10 cellular contexts compared by ENCODE assay signal in genomic region chr5:132446621-132447020, GRCh38. TPM values are rescaled to one million over a fixed set of nuclear protein-coding genes. Genes with fewer than 3 reads are reported as not detected.
DNase-seq lines count a peak whose midpoint lies in the region; ATAC-seq, FAIRE-seq and TF ChIP-seq lines count a peak whose summit lies in the region.
"Had no signal": no experiment of that assay in that cellular context is flagged by ENCODE, and none has a peak within 500 bp of the region (broad histone marks: within the 10 kb centered on the region; RNA-seq: fewer than 3 reads in every experiment).

No MANE protein-coding gene starts in this region.

- H3K4me1 ChIP-seq in esophagus (ENCODE audit: control insufficient read depth in 2 of 2, insufficient read depth in 2 of 2, low read length in 1 of 2) (peaks cover 6 to 23% of the 10 kb centered on the region in 2 donors), GM23338 (ENCODE audit: insufficient read depth) (peaks cover 21% of the 10 kb centered on the region)

- FAIRE-seq in D721Med (lab: Jason Lieb, UNC) = no peak
- FAIRE-seq: keratinocyte had no signal

- H3K36me3 Mint-ChIP-seq in WTC11 = peaks cover 6% of the 10 kb centered on the region; the same call in 1 of the 2 replicates
- H3K36me3 Mint-ChIP-seq in GM23338 (ENCODE audit: low read depth) = peaks cover 10% of the 10 kb centered on the region

- H3K27me3 ChIP-seq in esophagus (ENCODE audit: control insufficient read depth in 1 of 2, insufficient read depth in 2 of 2, low read length in 2 of 2) (no peaks in the 10 kb centered on the region), GM23338 (ENCODE audit: insufficient read depth) (no peaks in the 10 kb centered on the region)
- H3K27me3 ChIP-seq: SJCRH30 had no signal

- no peak overlapping the region for H2AFZ ChIP-seq in GM23338

- DNase-seq in AG09309 (ENCODE audit: low read depth) (peak; percentile 66), NCI-H2029 treated with DMSO at 0.1 percent for 48 hours (lab: John Stamatoyannopoulos, UW) (peak; percentile 38), myocyte (ENCODE audit: low read depth) (peak; percentile 76), WTC11 (ENCODE audit: low spot score) (no peak), GM23338 (ENCODE audit: low spot score) (no peak), D721Med (ENCODE audit: insufficient read length, low spot score) (no peak)
- DNase-seq in stimulated activated CD4-positive, alpha-beta T cell treated with anti-CD3 and anti-CD28 coated beads, Interleukin-4, amount 100 ng/mL, for 24 hours = no peak

- TF ChIP-seq CTCF in AG09309 (IDR thresholded peaks at IDR 0.05; ENCODE audit: control insufficient read depth, insufficient read depth, low read depth, low read length, missing control alignments) (no peak), WTC11 (IDR thresholded peaks at IDR 0.05) (no peak), GM23338 (conservative IDR thresholded peaks at IDR 0.05; ENCODE audit: low read depth in 2 of 2) (no peak), D721Med (IDR thresholded peaks at IDR 0.05; ENCODE audit: insufficient read depth, missing control alignments) (no peak)

- H3K9me3 Mint-ChIP-seq in WTC11 (peaks cover 10% of the 10 kb centered on the region), GM23338 (peaks cover 10% of the 10 kb centered on the region)

- H3K27ac Mint-ChIP-seq in WTC11 (no peak overlapping the region), GM23338 (no peak overlapping the region)

- peak overlapping the region; percentile 47 to 59 for H3K27ac ChIP-seq in esophagus (ENCODE audit: low read depth in 2 of 2, low read length in 1 of 2)
- no peak overlapping the region for H3K27ac ChIP-seq in GM23338 (ENCODE audit: low read depth)
- H3K27ac ChIP-seq: SJCRH30 had no signal

- H3K4me1 Mint-ChIP-seq in WTC11 = peaks cover 36% of the 10 kb centered on the region
- peaks cover 34% of the 10 kb centered on the region for H3K4me1 Mint-ChIP-seq in GM23338

- no peaks in the 10 kb centered on the region for H3K36me3 ChIP-seq in esophagus (ENCODE audit: control insufficient read depth in 2 of 2, insufficient read depth in 2 of 2, low read length in 1 of 2)
- no peaks in the 10 kb centered on the region for H3K36me3 ChIP-seq in GM23338 (ENCODE audit: insufficient read depth)
- H3K36me3 ChIP-seq: SJCRH30 had no signal

- WGBS in esophagus, 2 donors = 39 to 40% methylated on average over 6 of the region's 6 CpGs

- CTCF ChIA-PET in WTC11 (lab: Charles Lee) = interaction anchor here (0.9 to 1.3 kb wide), 3 partner anchors 18 to 54 kb away, joined by 3 to 8 read pairs (median 6); partner anchors contain the start of gene IRF1

- no peaks in the 10 kb centered on the region for H3K9me3 ChIP-seq in esophagus (ENCODE audit: control insufficient read depth in 2 of 2, insufficient read depth in 1 of 2, low read depth in 1 of 2, low read length in 1 of 2)
- H3K9me3 ChIP-seq: SJCRH30 had no signal

- POLR2A ChIA-PET in WTC11 (lab: Charles Lee) = no interaction called here

- no peak overlapping the region for H3K4me3 ChIP-seq in AG09309 (ENCODE audit: control insufficient read depth, low read depth, low read length)
- no peak overlapping the region for H3K4me3 ChIP-seq in esophagus (ENCODE audit: low read depth in 1 of 2, low read length in 2 of 2)
- H3K4me3 ChIP-seq in GM23338 = no peak overlapping the region
- H3K4me3 ChIP-seq: SJCRH30 had no signal

- H3K4me3 Mint-ChIP-seq in WTC11 (no peak overlapping the region), GM23338 (no peak overlapping the region)

- H3K79me2 ChIP-seq in GM23338 (replicated peaks; ENCODE audit: insufficient read depth) = no peaks in the 10 kb centered on the region

- H4K20me1 ChIP-seq in GM23338 (replicated peaks; ENCODE audit: insufficient read depth) = no peaks in the 10 kb centered on the region

- ATAC-seq in WTC11 = no peak
- no peak for ATAC-seq in GM23338

- H3K4me2 ChIP-seq in GM23338 = no peak overlapping the region

- peaks cover 2% of the 10 kb centered on the region; the same call in 1 of the 2 replicates for H3K9me2 ChIP-seq in GM23338 (ENCODE audit: insufficient read depth)

- H3F3A ChIP-seq in GM23338 (replicated peaks; ENCODE audit: low read depth) = no peaks in the 10 kb centered on the region

- H3K27me3 Mint-ChIP-seq in WTC11 (ENCODE audit: low read depth) (no peaks in the 10 kb centered on the region; the same call in 1 of the 2 replicates), GM23338 (ENCODE audit: insufficient read depth, low read depth, poor library complexity) (peaks cover 22% of the 10 kb centered on the region)

TF ChIP-seq in WTC11, 78 proteins besides CTCF, POLR2A, EP300 and RAD21 (continues in another document):
- TF ChIP-seq JUN (CRISPR knock-in tag; IDR thresholded peaks at IDR 0.05) (no peak), GABPB1 (CRISPR knock-in tag; IDR thresholded peaks at IDR 0.05) (no peak), TEAD1 (CRISPR knock-in tag; IDR thresholded peaks at IDR 0.05) (no peak), HMGA2 (CRISPR knock-in tag; IDR thresholded peaks at IDR 0.05) (no peak), IRF1 (CRISPR knock-in tag; IDR thresholded peaks at IDR 0.05) (no peak), FOXJ3 (CRISPR knock-in tag; IDR thresholded peaks at IDR 0.05; ENCODE audit: borderline replicate concordance) (no peak), ZNF423 (CRISPR knock-in tag; IDR thresholded peaks at IDR 0.05) (no peak)

TF ChIP-seq in GM23338, 12 proteins besides CTCF, POLR2A, EP300 and RAD21 (continues in another document):
- TF ChIP-seq, protein P1, sequence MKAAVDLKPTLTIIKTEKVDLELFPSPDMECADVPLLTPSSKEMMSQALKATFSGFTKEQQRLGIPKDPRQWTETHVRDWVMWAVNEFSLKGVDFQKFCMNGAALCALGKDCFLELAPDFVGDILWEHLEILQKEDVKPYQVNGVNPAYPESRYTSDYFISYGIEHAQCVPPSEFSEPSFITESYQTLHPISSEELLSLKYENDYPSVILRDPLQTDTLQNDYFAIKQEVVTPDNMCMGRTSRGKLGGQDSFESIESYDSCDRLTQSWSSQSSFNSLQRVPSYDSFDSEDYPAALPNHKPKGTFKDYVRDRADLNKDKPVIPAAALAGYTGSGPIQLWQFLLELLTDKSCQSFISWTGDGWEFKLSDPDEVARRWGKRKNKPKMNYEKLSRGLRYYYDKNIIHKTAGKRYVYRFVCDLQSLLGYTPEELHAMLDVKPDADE (IDR thresholded peaks at IDR 0.05) = no peak
- TF ChIP-seq, protein P2, sequence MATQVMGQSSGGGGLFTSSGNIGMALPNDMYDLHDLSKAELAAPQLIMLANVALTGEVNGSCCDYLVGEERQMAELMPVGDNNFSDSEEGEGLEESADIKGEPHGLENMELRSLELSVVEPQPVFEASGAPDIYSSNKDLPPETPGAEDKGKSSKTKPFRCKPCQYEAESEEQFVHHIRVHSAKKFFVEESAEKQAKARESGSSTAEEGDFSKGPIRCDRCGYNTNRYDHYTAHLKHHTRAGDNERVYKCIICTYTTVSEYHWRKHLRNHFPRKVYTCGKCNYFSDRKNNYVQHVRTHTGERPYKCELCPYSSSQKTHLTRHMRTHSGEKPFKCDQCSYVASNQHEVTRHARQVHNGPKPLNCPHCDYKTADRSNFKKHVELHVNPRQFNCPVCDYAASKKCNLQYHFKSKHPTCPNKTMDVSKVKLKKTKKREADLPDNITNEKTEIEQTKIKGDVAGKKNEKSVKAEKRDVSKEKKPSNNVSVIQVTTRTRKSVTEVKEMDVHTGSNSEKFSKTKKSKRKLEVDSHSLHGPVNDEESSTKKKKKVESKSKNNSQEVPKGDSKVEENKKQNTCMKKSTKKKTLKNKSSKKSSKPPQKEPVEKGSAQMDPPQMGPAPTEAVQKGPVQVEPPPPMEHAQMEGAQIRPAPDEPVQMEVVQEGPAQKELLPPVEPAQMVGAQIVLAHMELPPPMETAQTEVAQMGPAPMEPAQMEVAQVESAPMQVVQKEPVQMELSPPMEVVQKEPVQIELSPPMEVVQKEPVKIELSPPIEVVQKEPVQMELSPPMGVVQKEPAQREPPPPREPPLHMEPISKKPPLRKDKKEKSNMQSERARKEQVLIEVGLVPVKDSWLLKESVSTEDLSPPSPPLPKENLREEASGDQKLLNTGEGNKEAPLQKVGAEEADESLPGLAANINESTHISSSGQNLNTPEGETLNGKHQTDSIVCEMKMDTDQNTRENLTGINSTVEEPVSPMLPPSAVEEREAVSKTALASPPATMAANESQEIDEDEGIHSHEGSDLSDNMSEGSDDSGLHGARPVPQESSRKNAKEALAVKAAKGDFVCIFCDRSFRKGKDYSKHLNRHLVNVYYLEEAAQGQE (IDR thresholded peaks at IDR 0.05; ENCODE audit: unreplicated experiment) = no peak
- TF ChIP-seq CREB1 (CRISPR knock-in tag; IDR thresholded peaks at IDR 0.05; ENCODE audit: low read depth) (no peak), POLR2AphosphoS5 (IDR thresholded peaks at IDR 0.05; ENCODE audit: low read depth) (no peak), ZNF114 (CRISPR knock-in tag; IDR thresholded peaks at IDR 0.05) (no peak), STAT1 (IDR thresholded peaks at IDR 0.05; ENCODE audit: unreplicated experiment) (no peak), JUNB (IDR thresholded peaks at IDR 0.05; ENCODE audit: unreplicated experiment) (no peak), NANOG (IDR thresholded peaks at IDR 0.05; ENCODE audit: borderline replicate concordance) (no peak), EZH2 (IDR thresholded peaks at IDR 0.05; ENCODE audit: low read depth, unreplicated experiment) (no peak), EZH2phosphoT487 (IDR thresholded peaks at IDR 0.05; ENCODE audit: unreplicated experiment) (no peak), ZNF331 (CRISPR knock-in tag; IDR thresholded peaks at IDR 0.05; ENCODE audit: low read depth) (no peak)

RNA-seq across cellular contexts. Expression of gene IRF1, which starts 44.0 kb away (rescaled TPM):
- polyA plus RNA-seq in esophagus (10 to 100 TPM in 1 of 2 donors, 1 to 10 TPM in 1; 7.5 to 14.2 TPM), GM23338 (2016; fragmentation: Nextera tagmentation; extraction: Ambion mirVana) (8.6 and 9.1 TPM in 2 replicates)
- total RNA-seq in myocyte (9.8 and 11.7 TPM in 2 replicates), WTC11 (2021) (8.8 to 9.8 TPM (median 9.4 TPM) in 3 replicates)
- polyA plus RNA-seq in myocyte (2012) = 37.0 TPM
- total RNA-seq in GM23338 (2014; rRNA removed; shearing (Covaris generic)) = 6.4 and 6.9 TPM in 2 replicates

Comparison
In these comparisons a context has a peak if more than half of its experiments do, and no peak if none do; other contexts are left out.
1. DNase-seq: peak in AG09309 (single experiment), NCI-H2029 treated with DMSO at 0.1 percent for 48 hours (single experiment) and myocyte (single experiment); none in WTC11 (single experiment), GM23338 (single experiment), D721Med (single experiment) and stimulated activated CD4-positive, alpha-beta T cell treated with anti-CD3 and anti-CD28 coated beads, Interleukin-4, amount 100 ng/mL, for 24 hours (single experiment).